Comparison of ENCODE assay signal across 18 cellular contexts in the genomic region with DNA sequence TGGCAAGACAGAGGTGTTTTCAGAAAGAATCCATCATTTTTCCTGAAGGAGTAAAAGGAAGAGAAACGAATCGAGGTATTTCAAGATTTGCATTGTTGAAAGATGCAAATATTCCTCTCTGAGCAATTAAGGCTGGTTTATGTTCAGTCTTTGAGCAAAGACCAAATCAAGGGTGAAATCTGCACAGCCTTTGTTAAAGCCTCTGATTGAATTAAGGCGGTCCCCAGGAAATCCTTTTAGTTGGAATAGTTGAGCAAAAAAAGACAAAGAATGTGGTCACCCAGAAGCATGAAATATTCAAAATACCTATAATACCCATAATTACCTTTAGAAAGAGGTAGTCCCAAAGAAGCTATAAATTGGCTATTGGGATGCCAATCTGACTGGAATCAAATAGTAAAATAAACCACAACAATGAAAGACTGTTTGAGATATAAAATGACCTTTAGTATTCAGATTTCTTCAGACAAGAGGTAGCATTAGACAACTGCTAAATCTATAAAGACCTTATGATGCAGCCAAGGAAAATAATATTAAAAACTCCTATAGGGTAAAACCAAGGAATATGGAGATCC.
DNase-seq lines count a peak whose midpoint lies in the region; ATAC-seq, FAIRE-seq and TF ChIP-seq lines count a peak whose summit lies in the region.
"Had no signal": no experiment of that assay in that cellular context is flagged by ENCODE, and none has a peak within 500 bp of the region (broad histone marks: within the 10 kb centered on the region; RNA-seq: fewer than 3 reads in every experiment).

No MANE protein-coding gene starts in this region.

- no peaks in the 10 kb centered on the region for H3K36me3 Mint-ChIP-seq in Calu3 (ENCODE audit: insufficient read depth, unreplicated experiment)

- H3K4me1 ChIP-seq in H1 (replicated peaks in 1 of 4; ENCODE audit: control insufficient read depth in 3 of 4, insufficient read depth in 4 of 4, low read length in 3 of 4) (no peaks in the 10 kb centered on the region), neuronal stem cell (ENCODE audit: control insufficient read depth in 2 of 2, insufficient read depth in 1 of 2, low read depth in 1 of 2, low read length in 2 of 2) (peaks cover 0 to 1% of the 10 kb centered on the region in 2 donors), tibial nerve (no peaks in the 10 kb centered on the region)

- H3K79me1 ChIP-seq in H1 (ENCODE audit: low read depth, low read length), result no peaks in the 10 kb centered on the region
- H3K79me1 ChIP-seq in neuronal stem cell (ENCODE audit: low read depth, low read length), result no peaks in the 10 kb centered on the region

- no peak for ATAC-seq in HG03039 (IDR thresholded peaks at IDR 0.05; ENCODE audit: unreplicated experiment)
- ATAC-seq: GM12878 had no signal

- TF ChIP-seq RAD21 in H1 (IDR thresholded peaks at IDR 0.05 in 1 of 2, conservative IDR thresholded peaks at IDR 0.05 in 1 of 2; ENCODE audit: low read depth in 2 of 2, low read length in 2 of 2), result no peak

- H3K56ac ChIP-seq in H1 (replicated peaks; ENCODE audit: insufficient read length, low read depth, low read length), result no peak overlapping the region

- no peaks in the 10 kb centered on the region for H3K36me3 ChIP-seq in H1 (ENCODE audit: control insufficient read depth in 2 of 4, insufficient read depth in 4 of 4, low read length in 3 of 4)
- H3K36me3 ChIP-seq in neuronal stem cell (replicated peaks in 1 of 2; ENCODE audit: control insufficient read depth in 2 of 2, insufficient read depth in 2 of 2, low read length in 2 of 2), result no peaks in the 10 kb centered on the region
- H3K36me3 ChIP-seq in tibial nerve, result no peaks in the 10 kb centered on the region

- 71% methylated on average over 3 of the region's 3 CpGs; no CpG with 5 or more reads in 1 of the 2 experiments for WGBS in H1 (ENCODE audit: extremely low coverage in 1 of 2, insufficient coverage in 1 of 2, insufficient read length in 1 of 2, insufficient replicate concordance in 2 of 2, low coverage in 1 of 2, low lambda C conversion rate in 2 of 2, missing lambda C conversion rate in 1 of 2), 2 experiments
- no CpG with 5 or more reads among the region's 3 CpGs for WGBS in neuronal stem cell (ENCODE audit: extremely low coverage in 2 of 2, insufficient read length in 2 of 2, insufficient replicate concordance in 1 of 2), 2 donors
- WGBS in tibial nerve, 2 donors, result 72 to 83% methylated on average over 3 of the region's 3 CpGs

- 0 out of 2 replicates have a peak overlapping the region, but pooled peaks have one; percentile 83 for H2AFZ ChIP-seq in H1 (ENCODE audit: low read length)
- peak overlapping the region; percentile 45 for H2AFZ ChIP-seq in neuronal stem cell (ENCODE audit: low read length)

- H3K9me3 ChIP-seq in H1 (ENCODE audit: insufficient read depth in 2 of 2, low read depth in 1 of 2, low read length in 1 of 2), result no peaks in the 10 kb centered on the region
- no peaks in the 10 kb centered on the region for H3K9me3 ChIP-seq in neuronal stem cell (replicated peaks in 1 of 2; ENCODE audit: control insufficient read depth in 2 of 2, insufficient read depth in 1 of 2, low read depth in 1 of 2, low read length in 2 of 2)
- no peaks in the 10 kb centered on the region for H3K9me3 ChIP-seq in tibial nerve

- H3K27ac ChIP-seq in H1 (ENCODE audit: low read depth, low read length), result no peak overlapping the region
- H3K27ac ChIP-seq in neuronal stem cell (replicated peaks; ENCODE audit: low read length), result no peak overlapping the region
- H3K27ac ChIP-seq in tibial nerve, result no peak overlapping the region

- H3K23ac ChIP-seq in H1 (ENCODE audit: insufficient read length) (no peak overlapping the region), neuronal stem cell (ENCODE audit: low read depth, low read length, poor library complexity) (no peak overlapping the region)

- no peak overlapping the region for H3K18ac ChIP-seq in H1 (ENCODE audit: extremely low read depth, low read length)
- no peak overlapping the region for H3K18ac ChIP-seq in neuronal stem cell (ENCODE audit: low read length)

- H3K4ac ChIP-seq in H1 (replicated peaks; ENCODE audit: insufficient read length, low read depth, low read length) (no peak overlapping the region), neuronal stem cell (ENCODE audit: low read length) (no peak overlapping the region)

- FAIRE-seq in H1 (lab: Jason Lieb, UNC), result no peak
- FAIRE-seq: A204.1, GM12878, GM18507 had no signal

- TF ChIP-seq CTCF in Calu3 (IDR thresholded peaks at IDR 0.05; ENCODE audit: unreplicated experiment), result no peak
- no peak for TF ChIP-seq CTCF in H1 (IDR thresholded peaks at IDR 0.05; ENCODE audit: control extremely low read depth in 1 of 3, insufficient read depth in 1 of 3, low read depth in 1 of 3, low read length in 3 of 3)
- no peak for TF ChIP-seq CTCF in tibial nerve (IDR thresholded peaks at IDR 0.05)

- H3K4me3 Mint-ChIP-seq in Calu3 (ENCODE audit: low read depth, unreplicated experiment), result peak overlapping the region; percentile 13

- POLR2A ChIA-PET in H1 (lab: Charles Lee; ENCODE audit: partially characterized antibody), result no interaction called here

- DNase-seq in Calu3 (no peak), NCI-H1048 (lab: John Stamatoyannopoulos, UW) (peak; percentile 66), H1 (ENCODE audit: low read depth in 1 of 2, low spot score in 2 of 2) (no peak), neuronal stem cell (ENCODE audit: low spot score) (no peak), NOMO-1 treated with DMSO at 0.1 percent for 48 hours (lab: John Stamatoyannopoulos, UW; ENCODE audit: unreplicated experiment) (no peak), COLO668 (lab: John Stamatoyannopoulos, UW; ENCODE audit: unreplicated experiment) (no peak), tibial nerve (ENCODE audit: low spot score in 2 of 2) (no peak)
- DNase-seq: C1 segment of cervical spinal cord, DMS79 treated with DMSO at 0.1 percent for 48 hours, NCI-H187, NCI-H345, NCI-H526, RPMI8226, SW 1271 had no signal

- H3K79me2 ChIP-seq in H1 (ENCODE audit: control insufficient read depth in 1 of 2, insufficient read depth in 2 of 2, low read length in 2 of 2), result no peaks in the 10 kb centered on the region

- H3K4me3 ChIP-seq in H1 (ENCODE audit: extremely low read depth in 1 of 4, insufficient read depth in 2 of 4, low read depth in 3 of 4, low read length in 4 of 4) (no peak overlapping the region), neuronal stem cell (ENCODE audit: low read length in 2 of 2) (no peak overlapping the region), tibial nerve (no peak overlapping the region)
- H3K4me3 ChIP-seq: GM12878 had no signal

- peak overlapping the region; percentile 72 for H3K27ac Mint-ChIP-seq in Calu3 (ENCODE audit: unreplicated experiment)

- no peak overlapping the region for H3K14ac ChIP-seq in H1 (ENCODE audit: insufficient read length)
- no peak overlapping the region for H3K14ac ChIP-seq in neuronal stem cell (ENCODE audit: low read length)

- no peaks in the 10 kb centered on the region; the same call in 1 of the 2 replicates for H3K23me2 ChIP-seq in H1 (ENCODE audit: low read depth, low read length)

- H3K4me2 ChIP-seq in H1 (ENCODE audit: insufficient read depth in 1 of 2, low read depth in 2 of 2, low read length in 2 of 2) (no peak overlapping the region), neuronal stem cell (ENCODE audit: insufficient read depth, low read length, poor library complexity, severe bottlenecking) (no peak overlapping the region)

- H2BK20ac ChIP-seq in H1 (ENCODE audit: low read length), result no peak overlapping the region

- BruUV-seq in Calu3 (replicated peaks; lab: Mats Ljungman, UMichigan), result no TSS peak

- intact Hi-C loops in Calu3 (cut with micrococcal nuclease; ENCODE audit: unreplicated experiment), result no loop called here

- no peaks in the 10 kb centered on the region for H4K20me1 ChIP-seq in H1 (replicated peaks in 1 of 2; ENCODE audit: control insufficient read depth in 1 of 2, insufficient read depth in 2 of 2, low read length in 2 of 2)

- H3K9me3 Mint-ChIP-seq in Calu3 (ENCODE audit: low read depth, unreplicated experiment), result peaks cover 4% of the 10 kb centered on the region

- H2BK5ac ChIP-seq in H1 (ENCODE audit: low read depth, low read length) (no peak overlapping the region), neuronal stem cell (ENCODE audit: low read length) (no peak overlapping the region)

- H2BK12ac ChIP-seq in H1 (ENCODE audit: low read depth, low read length) (no peak overlapping the region), neuronal stem cell (ENCODE audit: low read length) (no peak overlapping the region)

- H3K9ac ChIP-seq in H1 (replicated peaks in 1 of 4; ENCODE audit: extremely low read depth in 1 of 4, low read depth in 3 of 4, low read length in 3 of 4) (no peak overlapping the region), neuronal stem cell (ENCODE audit: low read depth, low read length, poor library complexity) (no peak overlapping the region)

- H2BK15ac ChIP-seq in H1 (ENCODE audit: low read length), result no peak overlapping the region
- H2BK15ac ChIP-seq in neuronal stem cell (ENCODE audit: low read length), result no peak overlapping the region

- no peak for TF ChIP-seq POLR2A in H1 (IDR thresholded peaks at IDR 0.05; ENCODE audit: control extremely low read depth in 1 of 2, low read depth in 2 of 2, low read length in 2 of 2)
- no peak for TF ChIP-seq POLR2A in tibial nerve (IDR thresholded peaks at IDR 0.05)

- no peaks in the 10 kb centered on the region for H3K27me3 ChIP-seq in H1 (replicated peaks in 1 of 4; ENCODE audit: control insufficient read depth in 3 of 4, extremely low read depth in 1 of 4, insufficient read depth in 3 of 4, low read length in 3 of 4)
- no peaks in the 10 kb centered on the region for H3K27me3 ChIP-seq in neuronal stem cell (ENCODE audit: control insufficient read depth in 3 of 3, insufficient read depth in 3 of 3, low read depth in 1 of 3, low read length in 3 of 3)
- H3K27me3 ChIP-seq in tibial nerve, result no peaks in the 10 kb centered on the region

- H4K8ac ChIP-seq in H1 (ENCODE audit: extremely low read depth, insufficient read depth, low read length), result no peak overlapping the region
- no peak overlapping the region for H4K8ac ChIP-seq in neuronal stem cell (ENCODE audit: low read depth, low read length)

- H4K91ac ChIP-seq in H1 (replicated peaks; ENCODE audit: insufficient read length, low read length) (no peak overlapping the region), neuronal stem cell (ENCODE audit: low read depth, low read length, poor library complexity) (no peak overlapping the region)

- peaks cover 43% of the 10 kb centered on the region for H3K4me1 Mint-ChIP-seq in Calu3 (ENCODE audit: low read depth, unreplicated experiment)

- H4K5ac ChIP-seq in H1 (ENCODE audit: insufficient read length, low read depth, low read length), result no peak overlapping the region

- H2BK120ac ChIP-seq in H1 (replicated peaks; ENCODE audit: low read depth, low read length) (no peak overlapping the region), neuronal stem cell (ENCODE audit: low read depth, low read length) (no peak overlapping the region)

- CTCF ChIA-PET in Calu3 (lab: Charles Lee) (interaction anchor here (0.6 kb wide), 1 partner anchor 37 kb away, joined by 3 read pairs; no protein-coding TSS in a partner anchor), H1 (lab: Charles Lee; ENCODE audit: partially characterized antibody) (no interaction called here)

- H3K27me3 Mint-ChIP-seq in Calu3 (ENCODE audit: unreplicated experiment), result no peaks in the 10 kb centered on the region

- no peak overlapping the region for H2AK5ac ChIP-seq in H1 (ENCODE audit: low read depth, low read length)
- no peak overlapping the region for H2AK5ac ChIP-seq in neuronal stem cell (ENCODE audit: low read depth, low read length)

- TF ChIP-seq EP300 in H1 (IDR thresholded peaks at IDR 0.05; ENCODE audit: borderline replicate concordance in 1 of 2, low read depth in 2 of 2, low read length in 2 of 2) (no peak), tibial nerve (IDR thresholded peaks at IDR 0.05) (no peak)
